ENCODE assay signal across 21 cellular contexts in genomic region chr11:11218287-11218986, GRCh38.
A peak's percentile ranks its signal among the peaks of the same experiment; 100 is the strongest.
DNase-seq lines count a peak whose midpoint lies in the region; ATAC-seq, FAIRE-seq and TF ChIP-seq lines count a peak whose summit lies in the region.
"Had no signal": no experiment of that assay in that cellular context is flagged by ENCODE, and none has a peak within 500 bp of the region (broad histone marks: within the 10 kb centered on the region; RNA-seq: fewer than 3 reads in every experiment).

No MANE protein-coding gene starts in this region.

- H3K4me3 Mint-ChIP-seq in natural killer cell treated with Interleukin-12 subunit alpha and Interleukin-12 subunit beta and Interleukin-15 and Interleukin-18, amount 100 ng/mL, for 72 hours, result no peak overlapping the region
- H3K4me3 Mint-ChIP-seq: dendritic cell treated with granulocyte-macrophage colony-stimulating factor and Interleukin-4, amounts not matched to agents 40 ng/mL and 50 ng/mL, for 4 days; naive thymus-derived CD4-positive, alpha-beta T cell; T-cell had no signal

- no peak overlapping the region for H3K27ac Mint-ChIP-seq in natural killer cell treated with Interleukin-12 subunit alpha and Interleukin-12 subunit beta and Interleukin-15 and Interleukin-18, amount 100 ng/mL, for 72 hours
- H3K27ac Mint-ChIP-seq: dendritic cell treated with granulocyte-macrophage colony-stimulating factor and Interleukin-4, amounts not matched to agents 40 ng/mL and 50 ng/mL, for 4 days; T-cell had no signal

- peak overlapping the region in 6 of 11 experiments; percentile 4 to 55 (median 38); a peak in 8 of 22 replicates for H3K4me2 ChIP-seq in BLaER1 treated with 17β-estradiol and CSF1 and Interleukin-3, amounts not matched to agents 10 nM and 100 nM

- H3K9ac ChIP-seq in BLaER1 treated with 17β-estradiol and CSF1 and Interleukin-3, amounts not matched to agents 10 nM and 100 nM, result no peak overlapping the region

- intact Hi-C loops in left colon (cut with DNase I, micrococcal nuclease), result no loop called here

- H3K27me3 ChIP-seq in BLaER1 treated with 17β-estradiol and CSF1 and Interleukin-3, amounts not matched to agents 10 nM and 100 nM, result no peaks in the 10 kb centered on the region
- H3K27me3 ChIP-seq: ascending aorta, right lobe of liver, upper lobe of right lung had no signal

- no peaks in the 10 kb centered on the region for H3K4me1 Mint-ChIP-seq in natural killer cell treated with Interleukin-12 subunit alpha and Interleukin-12 subunit beta and Interleukin-15 and Interleukin-18, amount 100 ng/mL, for 72 hours (ENCODE audit: low read depth in 2 of 2)
- H3K4me1 Mint-ChIP-seq: T-cell had no signal

- H3K9me3 Mint-ChIP-seq in natural killer cell treated with Interleukin-12 subunit alpha and Interleukin-12 subunit beta and Interleukin-15 and Interleukin-18, amount 100 ng/mL, for 72 hours, result no peaks in the 10 kb centered on the region
- H3K9me3 Mint-ChIP-seq: dendritic cell treated with granulocyte-macrophage colony-stimulating factor and Interleukin-4, amounts not matched to agents 40 ng/mL and 50 ng/mL, for 4 days; T-cell had no signal

- H3K27ac ChIP-seq in BLaER1 treated with 17β-estradiol and CSF1 and Interleukin-3, amounts not matched to agents 10 nM and 100 nM, result no peak overlapping the region
- H3K27ac ChIP-seq in VCaP, result peak overlapping the region; percentile 49
- H3K27ac ChIP-seq: ascending aorta, right lobe of liver, upper lobe of right lung, WERI-Rb-1 had no signal

- peaks cover 23 to 28% of the 10 kb centered on the region in 2 donors for H3K27me3 Mint-ChIP-seq in natural killer cell treated with Interleukin-12 subunit alpha and Interleukin-12 subunit beta and Interleukin-15 and Interleukin-18, amount 100 ng/mL, for 72 hours

- H3K4me1 ChIP-seq in BLaER1 treated with 17β-estradiol and CSF1 and Interleukin-3, amounts not matched to agents 10 nM and 100 nM, result peaks cover 0 to 30% (median 21%) of the 10 kb centered on the region in 10 experiments; a peak in 13 of 20 replicates
- H3K4me1 ChIP-seq: Caco-2, right lobe of liver, upper lobe of right lung had no signal

- FAIRE-seq in HTR-8/SVneo (lab: Jason Lieb, UNC), result peak; percentile 9
- FAIRE-seq: RCC 7860 had no signal

- H3K36me3 ChIP-seq in BLaER1 treated with 17β-estradiol and CSF1 and Interleukin-3, amounts not matched to agents 10 nM and 100 nM, result no peaks in the 10 kb centered on the region
- H3K36me3 ChIP-seq: ascending aorta, right lobe of liver, upper lobe of right lung, WERI-Rb-1 had no signal

- DNase-seq in HTR-8/SVneo (ENCODE audit: insufficient read length, low spot score) (no peak), left colon (peak; percentile 31 to 37)
- DNase-seq in natural killer cell treated with Interleukin-12 subunit alpha and Interleukin-12 subunit beta and Interleukin-15 and Interleukin-18, amount 100 ng/mL, for 72 hours (ENCODE audit: low spot score), result no peak
- DNase-seq in activated CD8-positive, alpha-beta memory T cell treated with anti-CD3 and anti-CD28 coated beads, Interleukin-2, amount 50 U/mL, for 4 hours, result no peak
- DNase-seq: activated CD8-positive, alpha-beta memory T cell treated with anti-CD3 and anti-CD28 coated beads for 24 hours; activated effector memory CD4-positive, alpha-beta T cell treated with Interleukin-2 at 50 U/mL for 16 hours; Caco-2; naive thymus-derived CD4-positive, alpha-beta T cell; NCI-H524; stimulated activated CD4-positive, alpha-beta T cell treated with anti-CD3 and anti-CD28 coated beads, Interleukin-4, amount 100 ng/mL, for 24 hours; upper lobe of right lung; WERI-Rb-1 had no signal

- H3K9me3 ChIP-seq in BLaER1 treated with 17β-estradiol and CSF1 and Interleukin-3, amounts not matched to agents 10 nM and 100 nM (replicated peaks in 1 of 11), result no peaks in the 10 kb centered on the region
- H3K9me3 ChIP-seq: ascending aorta, Caco-2, right lobe of liver, upper lobe of right lung had no signal

- H4K20me1 ChIP-seq in BLaER1 treated with 17β-estradiol and CSF1 and Interleukin-3, amounts not matched to agents 10 nM and 100 nM, result no peaks in the 10 kb centered on the region

- no peak overlapping the region for H3K4me3 ChIP-seq in BLaER1 treated with 17β-estradiol and CSF1 and Interleukin-3, amounts not matched to agents 10 nM and 100 nM
- H3K4me3 ChIP-seq: ascending aorta, right lobe of liver, upper lobe of right lung had no signal

- ATAC-seq in left colon (peak; percentile 91), HG02763 (IDR thresholded peaks at IDR 0.05; ENCODE audit: unreplicated experiment) (no peak), HG03159 (IDR thresholded peaks at IDR 0.05; ENCODE audit: unreplicated experiment) (no peak)
- no peak for ATAC-seq in natural killer cell treated with Interleukin-12 subunit alpha and Interleukin-12 subunit beta and Interleukin-15 and Interleukin-18, amount 100 ng/mL, for 72 hours
- ATAC-seq: naive thymus-derived CD4-positive, alpha-beta T cell; right lobe of liver; T-cell; upper lobe of right lung had no signal

- no peaks in the 10 kb centered on the region for H3K36me3 Mint-ChIP-seq in natural killer cell treated with Interleukin-12 subunit alpha and Interleukin-12 subunit beta and Interleukin-15 and Interleukin-18, amount 100 ng/mL, for 72 hours
- H3K36me3 Mint-ChIP-seq: naive thymus-derived CD4-positive, alpha-beta T cell; T-cell had no signal

- TF ChIP-seq CTCF in VCaP (conservative IDR thresholded peaks at IDR 0.05), result no peak

Comparison
In these comparisons a context has a peak if more than half of its experiments do, and no peak if none do; other contexts are left out.
1. DNase-seq: peak in left colon (2 of 2); none in HTR-8/SVneo (single experiment), natural killer cell treated with Interleukin-12 subunit alpha and Interleukin-12 subunit beta and Interleukin-15 and Interleukin-18, amount 100 ng/mL, for 72 hours (single experiment) and activated CD8-positive, alpha-beta memory T cell treated with anti-CD3 and anti-CD28 coated beads, Interleukin-2, amount 50 U/mL, for 4 hours (single experiment).